In genomic region chr3:117603097-117603496, GRCh38 we compare ENCODE assay signal across 12 cellular contexts.
DNase-seq lines count a peak whose midpoint lies in the region; ATAC-seq and TF ChIP-seq lines count a peak whose summit lies in the region.
"Had no signal": no experiment of that assay in that cellular context is flagged by ENCODE, and none has a peak within 500 bp of the region (broad histone marks: within the 10 kb centered on the region; RNA-seq: fewer than 3 reads in every experiment).

No MANE protein-coding gene starts in this region.

- H3K36me3 ChIP-seq in effector memory CD4-positive, alpha-beta T cell (ENCODE audit: control insufficient read depth, insufficient read depth, low read length) = no peaks in the 10 kb centered on the region

- H3K27me3 Mint-ChIP-seq in glutamatergic neuron (ENCODE audit: unreplicated experiment) = peaks cover 4% of the 10 kb centered on the region
- no peaks in the 10 kb centered on the region for H3K27me3 Mint-ChIP-seq in activated CD4-positive, alpha-beta memory T cell treated with anti-CD3 and anti-CD28 coated beads for 36 hours

- peak overlapping the region; percentile 65 for H3K4me3 Mint-ChIP-seq in glutamatergic neuron (ENCODE audit: unreplicated experiment)
- no peak overlapping the region for H3K4me3 Mint-ChIP-seq in activated CD4-positive, alpha-beta memory T cell treated with anti-CD3 and anti-CD28 coated beads for 36 hours

- H3K27ac Mint-ChIP-seq in glutamatergic neuron (ENCODE audit: unreplicated experiment) = peak overlapping the region; percentile 96
- H3K27ac Mint-ChIP-seq in activated CD4-positive, alpha-beta memory T cell treated with anti-CD3 and anti-CD28 coated beads for 36 hours = no peak overlapping the region

- no peak for TF ChIP-seq CTCF in glutamatergic neuron (IDR thresholded peaks at IDR 0.05; ENCODE audit: partially characterized antibody, unreplicated experiment)

- H3K27me3 ChIP-seq in effector memory CD4-positive, alpha-beta T cell (replicated peaks; ENCODE audit: control insufficient read depth, insufficient read depth, low read length, poor library complexity, severe bottlenecking) = no peaks in the 10 kb centered on the region
- H3K27me3 ChIP-seq: body of pancreas had no signal

- DNase-seq in glutamatergic neuron = no peak
- DNase-seq in effector memory CD4-positive, alpha-beta T cell = no peak
- no peak for DNase-seq in kidney glomerular epithelial cell (lab: John Stamatoyannopoulos, UW)
- no peak for DNase-seq in activated CD4-positive, alpha-beta memory T cell treated with anti-CD3 and anti-CD28 coated beads for 36 hours
- no peak for DNase-seq in stimulated activated naive CD8-positive, alpha-beta T cell treated with anti-CD3 and anti-CD28 coated beads, Interleukin-15, Interleukin-2, amounts not matched to agents 100 U/mL and 50 U/mL, for 24 hours
- DNase-seq: NCI-H1048, SHP77 treated with DMSO at 0.1 percent for 48 hours had no signal

- intact Hi-C loops in activated CD4-positive, alpha-beta memory T cell treated with anti-CD3 and anti-CD28 coated beads for 36 hours (cut with micrococcal nuclease) = no loop called here

- peaks cover 6% of the 10 kb centered on the region for H3K9me3 Mint-ChIP-seq in glutamatergic neuron (ENCODE audit: unreplicated experiment)
- peaks cover 11% of the 10 kb centered on the region for H3K9me3 Mint-ChIP-seq in activated CD4-positive, alpha-beta memory T cell treated with anti-CD3 and anti-CD28 coated beads for 36 hours

- H3K36me3 Mint-ChIP-seq in glutamatergic neuron (ENCODE audit: unreplicated experiment) = no peaks in the 10 kb centered on the region
- H3K36me3 Mint-ChIP-seq in activated CD4-positive, alpha-beta memory T cell treated with anti-CD3 and anti-CD28 coated beads for 36 hours = no peaks in the 10 kb centered on the region

- peaks cover 63% of the 10 kb centered on the region for H3K4me1 Mint-ChIP-seq in glutamatergic neuron (ENCODE audit: low read depth, unreplicated experiment)
- no peaks in the 10 kb centered on the region for H3K4me1 Mint-ChIP-seq in activated CD4-positive, alpha-beta memory T cell treated with anti-CD3 and anti-CD28 coated beads for 36 hours (ENCODE audit: low read depth)

- no peaks in the 10 kb centered on the region for H3K4me1 ChIP-seq in effector memory CD4-positive, alpha-beta T cell (ENCODE audit: control insufficient read depth, insufficient read depth, low read length, poor library complexity, severe bottlenecking)

- ATAC-seq in GM18867 (IDR thresholded peaks at IDR 0.05; ENCODE audit: unreplicated experiment) (peak; percentile 73), GM21786 (IDR thresholded peaks at IDR 0.05; ENCODE audit: unreplicated experiment) (peak; percentile 63), HG03565 (IDR thresholded peaks at IDR 0.05; ENCODE audit: unreplicated experiment) (peak; percentile 69)
- no peak for ATAC-seq in stimulated activated naive CD8-positive, alpha-beta T cell treated with anti-CD3 and anti-CD28 coated beads, Interleukin-15, Interleukin-2, amounts not matched to agents 100 U/mL and 50 U/mL, for 24 hours
- ATAC-seq: body of pancreas, HCT116 had no signal

- POLR2A ChIA-PET in activated CD4-positive, alpha-beta memory T cell treated with anti-CD3 and anti-CD28 coated beads for 36 hours (lab: Charles Lee) = no interaction called here

- H3K9me3 ChIP-seq in effector memory CD4-positive, alpha-beta T cell (ENCODE audit: control insufficient read depth, low read length) = no peaks in the 10 kb centered on the region
- H3K9me3 ChIP-seq: body of pancreas had no signal

- no peak overlapping the region for H3K27ac ChIP-seq in effector memory CD4-positive, alpha-beta T cell (ENCODE audit: insufficient read depth, low read length, poor library complexity, severe bottlenecking)
- H3K27ac ChIP-seq: body of pancreas had no signal

- no peak overlapping the region for H3K4me3 ChIP-seq in effector memory CD4-positive, alpha-beta T cell (ENCODE audit: insufficient read depth, low read depth, low read length, poor library complexity, severe bottlenecking)
- H3K4me3 ChIP-seq: body of pancreas had no signal

- CTCF ChIA-PET in activated CD4-positive, alpha-beta memory T cell treated with anti-CD3 and anti-CD28 coated beads for 36 hours (lab: Charles Lee) = interaction anchor here (0.5 kb wide), 1 partner anchor 352 kb away, joined by 3 read pairs; no protein-coding TSS in a partner anchor
